In genomic region chr14:56087824-56088571, GRCh38 we compare ENCODE assay signal across 1 cellular context.
TF ChIP-seq lines count a peak whose summit lies in the region.

No MANE protein-coding gene starts in this region.

TF ChIP-seq in GM23338, 12 proteins besides CTCF, POLR2A, EP300 and RAD21 (continued from another document):
- TF ChIP-seq ZNF462 (CRISPR knock-in tag; IDR thresholded peaks at IDR 0.05): no peak
- no peak for TF ChIP-seq EZH2phosphoT487 (IDR thresholded peaks at IDR 0.05; ENCODE audit: unreplicated experiment)
- no peak for TF ChIP-seq JUNB (IDR thresholded peaks at IDR 0.05; ENCODE audit: unreplicated experiment)
